In the genomic region with DNA sequence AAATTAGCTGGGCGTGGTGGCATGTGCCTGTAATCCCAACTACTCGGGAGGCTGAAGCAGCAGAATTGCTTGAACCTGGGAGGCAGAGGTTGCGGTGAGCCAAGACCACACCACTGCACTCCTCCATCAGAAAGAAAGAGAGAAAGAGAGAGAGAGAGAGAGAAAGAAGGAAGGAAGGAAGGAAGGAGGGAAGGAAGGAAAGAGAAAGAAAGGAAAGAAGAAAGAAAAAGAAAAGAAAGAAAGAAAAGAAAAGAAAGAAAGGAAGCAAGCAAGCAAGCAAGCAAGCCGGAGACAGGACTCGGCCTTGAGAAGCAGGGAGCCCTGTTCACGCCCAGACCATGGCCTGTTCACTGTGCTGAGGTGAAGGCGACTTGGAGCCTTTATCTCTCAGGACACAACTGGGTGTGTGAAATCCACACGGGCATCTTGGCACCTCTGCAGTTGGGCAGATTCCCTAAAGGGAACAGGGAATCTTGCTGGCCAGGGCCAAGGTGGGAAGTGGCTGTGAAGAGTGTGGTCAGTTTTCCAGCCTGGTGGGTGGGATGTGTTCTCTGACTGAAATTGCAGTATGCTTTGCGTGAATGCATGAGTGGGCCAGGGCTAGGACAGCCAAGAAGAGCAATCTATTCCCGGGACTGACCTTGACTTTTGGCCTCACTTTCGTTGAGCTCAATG, we compare ENCODE assay signal across 17 cellular contexts.
"Had no signal": no experiment of that assay in that cellular context is flagged by ENCODE, and none has a peak within 500 bp of the region (broad histone marks: within the 10 kb centered on the region; RNA-seq: fewer than 3 reads in every experiment).

No MANE protein-coding gene starts in this region.

- H3K4me1 ChIP-seq: ascending aorta, SJCRH30, transverse colon had no signal

- H3K9me3 Mint-ChIP-seq: activated T-helper 17 cell treated with anti-CD3 and anti-CD28 coated beads, Interleukin-2, amount 50 U/mL, for 72 hours; immature natural killer cell; stimulated activated naive CD8-positive, alpha-beta T cell treated with anti-CD3 and anti-CD28 coated beads, Interleukin-15, Interleukin-2, amounts not matched to agents 100 ng/mL and 50 ng/mL, for 24 hours had no signal

- H3K36me3 Mint-ChIP-seq: immature natural killer cell had no signal

- H3K36me3 ChIP-seq: ascending aorta, esophagus squamous epithelium, SJCRH30, transverse colon had no signal

- H3K27me3 ChIP-seq: ascending aorta, SJCRH30 had no signal

- H3K9me3 ChIP-seq: ascending aorta, esophagus squamous epithelium, SJCRH30, transverse colon had no signal

- H3K27ac ChIP-seq: ascending aorta, esophagus squamous epithelium, SJCRH30, transverse colon had no signal

- H3K4me3 ChIP-seq: ascending aorta, esophagus squamous epithelium, SJCRH30, transverse colon had no signal

- H3K4me1 Mint-ChIP-seq: activated T-helper 17 cell treated with anti-CD3 and anti-CD28 coated beads, Interleukin-2, amount 50 U/mL, for 72 hours had no signal

- DNase-seq: activated CD4-positive, alpha-beta T cell treated with anti-CD3 and anti-CD28 coated beads, Interleukin-2, amount 50 U/mL, for 1 hour; activated naive CD4-positive, alpha-beta T cell treated with anti-CD3 and anti-CD28 coated beads, Interleukin-2, amount 50 U/mL, for 16 hours; activated T-cell treated with anti-CD3 and anti-CD28 coated beads for 4 hours; dermis blood vessel endothelial cell; effector memory CD4-positive, alpha-beta T cell; esophagus squamous epithelium; immature natural killer cell; mesenchymal stem cell; naive thymus-derived CD8-positive, alpha-beta T cell; retina; SJCRH30; T1000; transverse colon had no signal

- H3K27ac Mint-ChIP-seq: activated T-helper 17 cell treated with anti-CD3 and anti-CD28 coated beads, Interleukin-2, amount 50 U/mL, for 72 hours; immature natural killer cell; naive thymus-derived CD8-positive, alpha-beta T cell; stimulated activated naive CD8-positive, alpha-beta T cell treated with anti-CD3 and anti-CD28 coated beads, Interleukin-15, Interleukin-2, amounts not matched to agents 100 ng/mL and 50 ng/mL, for 24 hours had no signal

- ATAC-seq: activated CD4-positive, CD25-positive, alpha-beta regulatory T cell treated with anti-CD3 and anti-CD28 coated beads, Interleukin-2, amount 50 U/mL, for 24 hours; activated T-helper 17 cell treated with anti-CD3 and anti-CD28 coated beads, Interleukin-2, amount 50 U/mL, for 72 hours; naive thymus-derived CD8-positive, alpha-beta T cell had no signal

- H3K4me3 Mint-ChIP-seq: activated T-helper 17 cell treated with anti-CD3 and anti-CD28 coated beads, Interleukin-2, amount 50 U/mL, for 72 hours; immature natural killer cell; naive thymus-derived CD8-positive, alpha-beta T cell; stimulated activated naive CD8-positive, alpha-beta T cell treated with anti-CD3 and anti-CD28 coated beads, Interleukin-15, Interleukin-2, amounts not matched to agents 100 ng/mL and 50 ng/mL, for 24 hours had no signal
